Comparison of ENCODE assay signal across 27 cellular contexts in the genomic region with DNA sequence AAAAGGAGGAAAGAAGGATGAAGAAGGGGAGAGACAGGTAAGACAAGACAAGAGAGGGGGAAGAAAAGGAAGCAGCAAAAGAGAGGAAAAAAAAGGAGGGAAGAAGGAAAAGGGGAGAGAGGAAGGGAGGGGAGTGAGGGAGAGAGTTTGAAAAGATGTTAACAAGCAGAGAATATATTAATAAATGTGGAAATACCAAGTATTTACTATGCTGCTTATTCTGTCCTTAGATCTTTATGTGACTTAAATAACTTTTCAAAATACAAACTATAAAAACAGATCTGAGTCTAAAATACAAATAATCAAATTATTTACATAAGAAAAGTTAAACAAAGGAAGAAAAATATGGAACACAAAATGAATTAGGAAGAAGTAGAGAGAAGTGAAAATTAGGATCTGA. TPM values are rescaled to one million over a fixed set of nuclear protein-coding genes. Genes with fewer than 3 reads are reported as not detected.
A peak's percentile ranks its signal among the peaks of the same experiment; 100 is the strongest.
DNase-seq lines count a peak whose midpoint lies in the region; ATAC-seq and TF ChIP-seq lines count a peak whose summit lies in the region.
"Had no signal": no experiment of that assay in that cellular context is flagged by ENCODE, and none has a peak within 500 bp of the region (broad histone marks: within the 10 kb centered on the region; RNA-seq: fewer than 3 reads in every experiment).

No MANE protein-coding gene starts in this region.

- H3K4me3 Mint-ChIP-seq in activated CD8-positive, alpha-beta memory T cell treated with anti-CD3 and anti-CD28 coated beads, Interleukin-2, amount 10 ng/mL, durations not matched to agents 7 days and 5 days, result no peak overlapping the region
- no peak overlapping the region for H3K4me3 Mint-ChIP-seq in CD4-positive, alpha-beta T cell
- H3K4me3 Mint-ChIP-seq in activated T-helper 1 cell treated with anti-CD3 and anti-CD28 coated beads, Interleukin-12 subunit alpha, Interleukin-12 subunit beta, Interleukin-2, Interleukin-4 antibody, amounts not matched to agents 30 ng/mL and 10 ng/mL and 1 ng/mL, durations not matched to agents 14 hours and 24 hours and 36 hours, result no peak overlapping the region
- H3K4me3 Mint-ChIP-seq in naive thymus-derived CD4-positive, alpha-beta T cell, result peak overlapping the region in 3 of 10 donors; percentile 7 to 26 (median 14)
- H3K4me3 Mint-ChIP-seq in HFFc6, result no peak overlapping the region
- H3K4me3 Mint-ChIP-seq: activated naive CD4-positive, alpha-beta T cell treated with anti-CD3 and anti-CD28 coated beads for 36 hours; neural crest cell had no signal

- intact Hi-C loops in CD4-positive, alpha-beta T cell (cut with DNase I, micrococcal nuclease), result no loop called here
- intact Hi-C loops in activated T-helper 1 cell treated with anti-CD3 and anti-CD28 coated beads, Interleukin-12 subunit alpha, Interleukin-12 subunit beta, Interleukin-2, Interleukin-4 antibody, amounts not matched to agents 30 ng/mL and 10 ng/mL and 1 ng/mL, durations not matched to agents 14 hours and 24 hours and 36 hours (cut with micrococcal nuclease), result loop anchor here (5.0 kb wide), 1 partner anchor 169 kb away; a partner anchor contains a TSS
- intact Hi-C loops in naive thymus-derived CD4-positive, alpha-beta T cell (cut with micrococcal nuclease), result loop anchor here (2.0 to 5.0 kb wide), 2 partner anchors 23 to 169 kb away; a partner anchor contains a TSS
- intact Hi-C loops in lower leg skin (cut with DNase I; ENCODE audit: low total_unique reads), result no loop called here

- no peak for TF ChIP-seq CTCF in CD4-positive, alpha-beta T cell (IDR thresholded peaks at IDR 0.05)
- TF ChIP-seq CTCF in BE2C (IDR thresholded peaks at IDR 0.05; ENCODE audit: low read depth, low read length) (no peak), lower leg skin (IDR thresholded peaks at IDR 0.05) (no peak), HFFc6 (IDR thresholded peaks at IDR 0.05) (no peak)

- CTCF ChIA-PET in activated CD8-positive, alpha-beta memory T cell treated with anti-CD3 and anti-CD28 coated beads, Interleukin-2, amount 10 ng/mL, durations not matched to agents 7 days and 5 days (lab: Charles Lee), result no interaction called here
- CTCF ChIA-PET in CD4-positive, alpha-beta T cell (lab: Charles Lee), result no interaction called here
- CTCF ChIA-PET in naive thymus-derived CD4-positive, alpha-beta T cell (lab: Charles Lee), result no interaction called here

- POLR2A ChIA-PET in CD4-positive, alpha-beta T cell (lab: Charles Lee), result no interaction called here
- POLR2A ChIA-PET in naive thymus-derived CD4-positive, alpha-beta T cell (lab: Charles Lee), result no interaction called here

- peaks cover 8% of the 10 kb centered on the region for H3K4me1 Mint-ChIP-seq in activated CD8-positive, alpha-beta memory T cell treated with anti-CD3 and anti-CD28 coated beads, Interleukin-2, amount 10 ng/mL, durations not matched to agents 7 days and 5 days
- H3K4me1 Mint-ChIP-seq in CD4-positive, alpha-beta T cell (ENCODE audit: low read depth), result peaks cover 24% of the 10 kb centered on the region
- peaks cover 11% of the 10 kb centered on the region for H3K4me1 Mint-ChIP-seq in activated T-helper 1 cell treated with anti-CD3 and anti-CD28 coated beads, Interleukin-12 subunit alpha, Interleukin-12 subunit beta, Interleukin-2, Interleukin-4 antibody, amounts not matched to agents 30 ng/mL and 10 ng/mL and 1 ng/mL, durations not matched to agents 14 hours and 24 hours and 36 hours (ENCODE audit: low read depth)
- peaks cover 12 to 28% (median 18%) of the 10 kb centered on the region in 7 donors for H3K4me1 Mint-ChIP-seq in naive thymus-derived CD4-positive, alpha-beta T cell
- H3K4me1 Mint-ChIP-seq in HFFc6 (ENCODE audit: low read depth), result no peaks in the 10 kb centered on the region
- H3K4me1 Mint-ChIP-seq: neural crest cell had no signal

- no peaks in the 10 kb centered on the region for H3K27me3 Mint-ChIP-seq in activated CD8-positive, alpha-beta memory T cell treated with anti-CD3 and anti-CD28 coated beads, Interleukin-2, amount 10 ng/mL, durations not matched to agents 7 days and 5 days
- H3K27me3 Mint-ChIP-seq in CD4-positive, alpha-beta T cell, result no peaks in the 10 kb centered on the region
- no peaks in the 10 kb centered on the region for H3K27me3 Mint-ChIP-seq in activated T-helper 1 cell treated with anti-CD3 and anti-CD28 coated beads, Interleukin-12 subunit alpha, Interleukin-12 subunit beta, Interleukin-2, Interleukin-4 antibody, amounts not matched to agents 30 ng/mL and 10 ng/mL and 1 ng/mL, durations not matched to agents 14 hours and 24 hours and 36 hours (ENCODE audit: insufficient read depth)
- H3K27me3 Mint-ChIP-seq in naive thymus-derived CD4-positive, alpha-beta T cell, result no peaks in the 10 kb centered on the region
- no peaks in the 10 kb centered on the region; the same call in 1 of the 2 replicates for H3K27me3 Mint-ChIP-seq in HFFc6 (ENCODE audit: insufficient read depth)

- H3K36me3 Mint-ChIP-seq in activated CD8-positive, alpha-beta memory T cell treated with anti-CD3 and anti-CD28 coated beads, Interleukin-2, amount 10 ng/mL, durations not matched to agents 7 days and 5 days, result peaks cover 44% of the 10 kb centered on the region
- H3K36me3 Mint-ChIP-seq in CD4-positive, alpha-beta T cell (ENCODE audit: low read depth), result peaks cover 63% of the 10 kb centered on the region
- H3K36me3 Mint-ChIP-seq in activated T-helper 1 cell treated with anti-CD3 and anti-CD28 coated beads, Interleukin-12 subunit alpha, Interleukin-12 subunit beta, Interleukin-2, Interleukin-4 antibody, amounts not matched to agents 30 ng/mL and 10 ng/mL and 1 ng/mL, durations not matched to agents 14 hours and 24 hours and 36 hours (ENCODE audit: low read depth), result peaks cover 47% of the 10 kb centered on the region
- H3K36me3 Mint-ChIP-seq in naive thymus-derived CD4-positive, alpha-beta T cell, result peaks cover 15 to 30% (median 30%) of the 10 kb centered on the region in 5 donors
- peaks cover 22% of the 10 kb centered on the region for H3K36me3 Mint-ChIP-seq in HFFc6 (ENCODE audit: low read depth)

- H3K9me3 ChIP-seq in CD4-positive, alpha-beta T cell (ENCODE audit: control insufficient read depth, low read length), result no peaks in the 10 kb centered on the region
- no peaks in the 10 kb centered on the region for H3K9me3 ChIP-seq in naive thymus-derived CD4-positive, alpha-beta T cell (ENCODE audit: control insufficient read depth in 2 of 3, low read length in 3 of 3)
- H3K9me3 ChIP-seq in BE2C, result no peaks in the 10 kb centered on the region
- H3K9me3 ChIP-seq: mucosa of descending colon, testis had no signal

- H3K27ac Mint-ChIP-seq in activated CD8-positive, alpha-beta memory T cell treated with anti-CD3 and anti-CD28 coated beads, Interleukin-2, amount 10 ng/mL, durations not matched to agents 7 days and 5 days, result peak overlapping the region; percentile 12
- H3K27ac Mint-ChIP-seq in CD4-positive, alpha-beta T cell, result peak overlapping the region; percentile 70
- peak overlapping the region; percentile 45 for H3K27ac Mint-ChIP-seq in activated T-helper 1 cell treated with anti-CD3 and anti-CD28 coated beads, Interleukin-12 subunit alpha, Interleukin-12 subunit beta, Interleukin-2, Interleukin-4 antibody, amounts not matched to agents 30 ng/mL and 10 ng/mL and 1 ng/mL, durations not matched to agents 14 hours and 24 hours and 36 hours
- H3K27ac Mint-ChIP-seq in naive thymus-derived CD4-positive, alpha-beta T cell, result peak overlapping the region in 8 of 9 donors; percentile 1 to 72 (median 40)
- no peak overlapping the region; the same call in 1 of the 2 replicates for H3K27ac Mint-ChIP-seq in HFFc6
- H3K27ac Mint-ChIP-seq: activated naive CD4-positive, alpha-beta T cell treated with anti-CD3 and anti-CD28 coated beads for 36 hours had no signal

- no peaks in the 10 kb centered on the region for H3K27me3 ChIP-seq in CD4-positive, alpha-beta T cell (ENCODE audit: control insufficient read depth, insufficient read depth, low read length)
- no peaks in the 10 kb centered on the region for H3K27me3 ChIP-seq in naive thymus-derived CD4-positive, alpha-beta T cell (ENCODE audit: control insufficient read depth in 2 of 2, insufficient read depth in 2 of 2, low read length in 2 of 2)
- no peaks in the 10 kb centered on the region for H3K27me3 ChIP-seq in BE2C
- H3K27me3 ChIP-seq: hepatocyte, testis had no signal

- DNase-seq in activated CD8-positive, alpha-beta memory T cell treated with anti-CD3 and anti-CD28 coated beads, Interleukin-2, amount 10 ng/mL, durations not matched to agents 7 days and 5 days, result no peak
- DNase-seq in activated CD8-positive, alpha-beta memory T cell treated with anti-CD3 and anti-CD28 coated beads, Interleukin-2, amount 50 U/mL, for 48 hours, result no peak
- DNase-seq in CD4-positive, alpha-beta T cell, result no peak
- no peak for DNase-seq in activated T-helper 1 cell treated with anti-CD3 and anti-CD28 coated beads, Interleukin-12 subunit alpha, Interleukin-12 subunit beta, Interleukin-2, Interleukin-4 antibody, amounts not matched to agents 30 ng/mL and 10 ng/mL and 1 ng/mL, durations not matched to agents 14 hours and 24 hours and 36 hours (ENCODE audit: low spot score)
- no peak for DNase-seq in naive thymus-derived CD4-positive, alpha-beta T cell
- no peak for DNase-seq in BE2C
- no peak for DNase-seq in lower leg skin (ENCODE audit: low spot score in 2 of 2)
- no peak for DNase-seq in HFFc6
- DNase-seq: activated CD4-positive, alpha-beta T cell treated with anti-CD3 and anti-CD28 coated beads for 4 hours; activated naive CD4-positive, alpha-beta T cell treated with anti-CD3 and anti-CD28 coated beads for 36 hours; activated T-cell treated with anti-CD3 and anti-CD28 coated beads, Interleukin-2, amount 50 U/mL, for 48 hours; mucosa of descending colon; NCI-H1092 treated with DMSO at 0.1 percent for 48 hours; NCI-H1694 treated with DMSO at 0.1 percent for 48 hours; NCI-H446 treated with DMSO at 0.1 percent for 48 hours; NCI-H82; SHP77 treated with DMSO at 0.1 percent for 48 hours; stimulated activated naive CD4-positive, alpha-beta T cell treated with Interleukin-2 at 50 U/mL for 16 hours; T1000; testis had no signal

- no peak overlapping the region for H3K4me3 ChIP-seq in naive thymus-derived CD4-positive, alpha-beta T cell (ENCODE audit: low read length)
- H3K4me3 ChIP-seq in BE2C (ENCODE audit: low read depth, low read length), result no peak overlapping the region
- H3K4me3 ChIP-seq in lower leg skin (ENCODE audit: low read depth, poor library complexity, severe bottlenecking), result no peak overlapping the region
- H3K4me3 ChIP-seq: hepatocyte, lung, mucosa of descending colon, smooth muscle cell, testis had no signal

- TF ChIP-seq POLR2A in lower leg skin (IDR thresholded peaks at IDR 0.05), result no peak

- ATAC-seq in activated CD8-positive, alpha-beta memory T cell treated with anti-CD3 and anti-CD28 coated beads, Interleukin-2, amount 10 ng/mL, durations not matched to agents 7 days and 5 days, result no peak
- ATAC-seq in CD4-positive, alpha-beta T cell (ENCODE audit: poor library complexity), result no peak
- no peak for ATAC-seq in naive thymus-derived CD4-positive, alpha-beta T cell
- ATAC-seq: HCT116, mucosa of descending colon had no signal

- peaks cover 0 to 18% (median 3%) of the 10 kb centered on the region in 3 experiments for H3K36me3 ChIP-seq in naive thymus-derived CD4-positive, alpha-beta T cell (ENCODE audit: control insufficient read depth in 2 of 3, insufficient read depth in 3 of 3, low read length in 3 of 3)
- peaks cover 67% of the 10 kb centered on the region for H3K36me3 ChIP-seq in BE2C

- no peak overlapping the region for H3K27ac ChIP-seq in CD4-positive, alpha-beta T cell (ENCODE audit: low read depth, low read length)
- no peak overlapping the region for H3K27ac ChIP-seq in naive thymus-derived CD4-positive, alpha-beta T cell (ENCODE audit: low read depth, low read length)
- H3K27ac ChIP-seq: hepatocyte, parathyroid adenoma, testis, VCaP had no signal

- H3K9me3 Mint-ChIP-seq in activated CD8-positive, alpha-beta memory T cell treated with anti-CD3 and anti-CD28 coated beads, Interleukin-2, amount 10 ng/mL, durations not matched to agents 7 days and 5 days (ENCODE audit: low read depth), result no peaks in the 10 kb centered on the region
- H3K9me3 Mint-ChIP-seq in CD4-positive, alpha-beta T cell, result no peaks in the 10 kb centered on the region
- no peaks in the 10 kb centered on the region for H3K9me3 Mint-ChIP-seq in activated T-helper 1 cell treated with anti-CD3 and anti-CD28 coated beads, Interleukin-12 subunit alpha, Interleukin-12 subunit beta, Interleukin-2, Interleukin-4 antibody, amounts not matched to agents 30 ng/mL and 10 ng/mL and 1 ng/mL, durations not matched to agents 14 hours and 24 hours and 36 hours
- no peaks in the 10 kb centered on the region for H3K9me3 Mint-ChIP-seq in naive thymus-derived CD4-positive, alpha-beta T cell
- no peaks in the 10 kb centered on the region for H3K9me3 Mint-ChIP-seq in HFFc6
- H3K9me3 Mint-ChIP-seq: activated naive CD4-positive, alpha-beta T cell treated with anti-CD3 and anti-CD28 coated beads for 36 hours; neural crest cell had no signal

- H3K4me1 ChIP-seq in naive thymus-derived CD4-positive, alpha-beta T cell (ENCODE audit: control insufficient read depth in 2 of 2, insufficient read depth in 2 of 2, low read length in 2 of 2), result no peaks in the 10 kb centered on the region
- H3K4me1 ChIP-seq in BE2C, result no peaks in the 10 kb centered on the region
- H3K4me1 ChIP-seq: parathyroid adenoma, testis had no signal

RNA-seq across cellular contexts. Expression of a gene that starts 18.4 kb away (rescaled TPM):
- 10 to 100 TPM; 13.2 to 15.5 TPM for total RNA-seq in activated CD8-positive, alpha-beta memory T cell treated with anti-CD3 and anti-CD28 coated beads, Interleukin-2, amount 10 ng/mL, durations not matched to agents 7 days and 5 days
- 1 to 10 TPM; 5.2 to 6.3 TPM for total RNA-seq in CD4-positive, alpha-beta T cell
- 19.9 and 22.2 TPM in 2 replicates for total RNA-seq in activated T-helper 1 cell treated with anti-CD3 and anti-CD28 coated beads, Interleukin-12 subunit alpha, Interleukin-12 subunit beta, Interleukin-2, Interleukin-4 antibody, amounts not matched to agents 30 ng/mL and 10 ng/mL and 1 ng/mL, durations not matched to agents 14 hours and 24 hours and 36 hours
- 10 to 100 TPM; 11.1 to 18.4 (median 14.0) TPM for total RNA-seq in naive thymus-derived CD4-positive, alpha-beta T cell
- polyA plus RNA-seq in naive thymus-derived CD4-positive, alpha-beta T cell, result 1 to 10 TPM; 6.9 to 9.7 TPM
- polyA plus RNA-seq in BE2C (2012; ENCODE audit: insufficient read depth, insufficient read length, low read depth), result 13.1 TPM
- total RNA-seq in lower leg skin, result 10 to 100 TPM; 12.0 to 24.3 (median 21.7) TPM
- 10 to 100 TPM; 13.3 to 17.5 (median 14.8) TPM for total RNA-seq in HFFc6 (2021; fragmentation: NEBNext Ultra II Directional; extraction: Animal tissue kit (Norgen Biotek cat#: 25700))

Comparison
In these comparisons a context has a peak if more than half of its experiments do, and no peak if none do; other contexts are left out.
1. intact Hi-C loops: an anchor here in activated T-helper 1 cell treated with anti-CD3 and anti-CD28 coated beads, Interleukin-12 subunit alpha, Interleukin-12 subunit beta, Interleukin-2, Interleukin-4 antibody, amounts not matched to agents 30 ng/mL and 10 ng/mL and 1 ng/mL, durations not matched to agents 14 hours and 24 hours and 36 hours (5.0 kb wide) and naive thymus-derived CD4-positive, alpha-beta T cell (2.0 to 5.0 kb wide); none called in CD4-positive, alpha-beta T cell and lower leg skin.